In genomic region chr4:184011810-184012209, GRCh38 we compare ENCODE assay signal across 18 cellular contexts.
DNase-seq lines count a peak whose midpoint lies in the region; ATAC-seq and TF ChIP-seq lines count a peak whose summit lies in the region.
"Had no signal": no experiment of that assay in that cellular context is flagged by ENCODE, and none has a peak within 500 bp of the region (broad histone marks: within the 10 kb centered on the region; RNA-seq: fewer than 3 reads in every experiment).

No MANE protein-coding gene starts in this region.

- H3K4me3 Mint-ChIP-seq in mesothelial cell of epicardium (no peak overlapping the region), Calu3 (ENCODE audit: low read depth, unreplicated experiment) (no peak overlapping the region)
- H3K4me3 Mint-ChIP-seq: CD8-positive, alpha-beta memory T cell had no signal

- intact Hi-C loops in Calu3 (cut with micrococcal nuclease; ENCODE audit: unreplicated experiment) = no loop called here

- peaks cover 48% of the 10 kb centered on the region for H3K36me3 Mint-ChIP-seq in mesothelial cell of epicardium
- H3K36me3 Mint-ChIP-seq in Calu3 (ENCODE audit: insufficient read depth, unreplicated experiment) = no peaks in the 10 kb centered on the region
- H3K36me3 Mint-ChIP-seq: CD8-positive, alpha-beta memory T cell had no signal

- WGBS in upper lobe of left lung, 2 donors = 36 to 40% methylated on average over 2 of the region's 2 CpGs

- H3K9me3 ChIP-seq in Loucy (ENCODE audit: insufficient read depth, low read depth, low read length) (no peaks in the 10 kb centered on the region), upper lobe of left lung (no peaks in the 10 kb centered on the region)
- H3K9me3 ChIP-seq: SJSA1 had no signal

- no peak overlapping the region for H3K4me3 ChIP-seq in Loucy (ENCODE audit: low read length, poor library complexity, severe bottlenecking)
- no peak overlapping the region for H3K4me3 ChIP-seq in upper lobe of left lung
- H3K4me3 ChIP-seq: PC-9, SJSA1 had no signal

- H3K9ac ChIP-seq in Loucy (ENCODE audit: low read depth, low read length, poor library complexity, severe bottlenecking) = no peak overlapping the region

- ATAC-seq in upper lobe of left lung (ENCODE audit: low FRiP score in 2 of 2) = no peak

- TF ChIP-seq CTCF in Loucy (conservative IDR thresholded peaks at IDR 0.05; ENCODE audit: low read length) = no peak
- no peak for TF ChIP-seq CTCF in VCaP (conservative IDR thresholded peaks at IDR 0.05)
- no peak for TF ChIP-seq CTCF in mesothelial cell of epicardium (IDR thresholded peaks at IDR 0.05; ENCODE audit: unreplicated experiment)
- no peak for TF ChIP-seq CTCF in Calu3 (IDR thresholded peaks at IDR 0.05; ENCODE audit: unreplicated experiment)
- no peak for TF ChIP-seq CTCF in upper lobe of left lung (IDR thresholded peaks at IDR 0.05)

- CTCF ChIA-PET in Calu3 (lab: Charles Lee) = no interaction called here

- no peaks in the 10 kb centered on the region for H3K79me2 ChIP-seq in Loucy (ENCODE audit: insufficient read depth, low read length)

- 0 out of 2 replicates have a peak overlapping the region, but pooled peaks have one; percentile 13 for H2AFZ ChIP-seq in Loucy (ENCODE audit: low read length)
- H2AFZ ChIP-seq: PC-9 had no signal

- H3K27ac ChIP-seq in VCaP (peak overlapping the region; percentile 89), upper lobe of left lung (no peak overlapping the region)
- H3K27ac ChIP-seq: PC-9, RWPE1, SJSA1 had no signal

- no peaks in the 10 kb centered on the region for H3F3A ChIP-seq in Loucy (ENCODE audit: low read depth)

- no peak overlapping the region for H3K4me2 ChIP-seq in Loucy (ENCODE audit: low read depth, low read length, poor library complexity, severe bottlenecking)
- H3K4me2 ChIP-seq: PC-9 had no signal

- TF ChIP-seq POLR2A in upper lobe of left lung (IDR thresholded peaks at IDR 0.05) = no peak

- no peaks in the 10 kb centered on the region for H3K27me3 ChIP-seq in Loucy (ENCODE audit: insufficient read depth, low read length, poor library complexity, severe bottlenecking)
- H3K27me3 ChIP-seq in upper lobe of left lung = no peaks in the 10 kb centered on the region
- H3K27me3 ChIP-seq: SJSA1 had no signal

- peak overlapping the region; percentile 88 for H3K27ac Mint-ChIP-seq in mesothelial cell of epicardium
- H3K27ac Mint-ChIP-seq in Calu3 (ENCODE audit: unreplicated experiment) = no peak overlapping the region
- H3K27ac Mint-ChIP-seq: CD8-positive, alpha-beta memory T cell had no signal

- H3K4me1 Mint-ChIP-seq in mesothelial cell of epicardium = peaks cover 52% of the 10 kb centered on the region
- no peaks in the 10 kb centered on the region for H3K4me1 Mint-ChIP-seq in Calu3 (ENCODE audit: low read depth, unreplicated experiment)
- H3K4me1 Mint-ChIP-seq: CD8-positive, alpha-beta memory T cell had no signal

- no peaks in the 10 kb centered on the region for H4K20me1 ChIP-seq in Loucy (ENCODE audit: insufficient read depth, low read length, poor library complexity, severe bottlenecking)

- H3K36me3 ChIP-seq in Loucy (ENCODE audit: insufficient read depth, low read length) = no peaks in the 10 kb centered on the region
- H3K36me3 ChIP-seq in upper lobe of left lung = peaks cover 0 to 19% (median 2%) of the 10 kb centered on the region in 4 donors
- H3K36me3 ChIP-seq: SJSA1 had no signal

- no TSS peak for BruUV-seq in Calu3 (replicated peaks; lab: Mats Ljungman, UMichigan)

- DNase-seq in GDM1 (lab: John Stamatoyannopoulos, UW) (peak; percentile 22), mesothelial cell of epicardium (ENCODE audit: low spot score in 2 of 2, unreplicated experiment in 2 of 2) (no peak), Calu3 (no peak), kidney tubule cell (ENCODE audit: low spot score) (no peak), upper lobe of left lung (no peak)
- DNase-seq: C1 segment of cervical spinal cord; CD8-positive, alpha-beta memory T cell; DMS79; NCI-H1092 treated with DMSO at 0.1 percent for 48 hours; NCI-H2081 treated with DMSO at 0.1 percent for 48 hours; NCI-H446 treated with DMSO at 0.1 percent for 48 hours; NK-92 treated with Interleukin-12 subunit alpha and Interleukin-12 subunit beta, amount 100 ng/mL, for 24 hours; PC-9; SW 1271 had no signal

- no peaks in the 10 kb centered on the region for H3K27me3 Mint-ChIP-seq in mesothelial cell of epicardium (ENCODE audit: low read depth)
- no peaks in the 10 kb centered on the region for H3K27me3 Mint-ChIP-seq in Calu3 (ENCODE audit: unreplicated experiment)

- TF ChIP-seq EP300 in upper lobe of left lung (IDR thresholded peaks at IDR 0.05) = no peak

- H3K9me3 Mint-ChIP-seq in mesothelial cell of epicardium (no peaks in the 10 kb centered on the region), Calu3 (ENCODE audit: low read depth, unreplicated experiment) (no peaks in the 10 kb centered on the region)

- H3K9me2 ChIP-seq in Loucy (replicated peaks; ENCODE audit: low read depth, low read length) = no peaks in the 10 kb centered on the region

- H3K4me1 ChIP-seq in Loucy (ENCODE audit: insufficient read depth, low read length, poor library complexity, severe bottlenecking) (peaks cover 17% of the 10 kb centered on the region), upper lobe of left lung (peaks cover 0 to 3% (median 0%) of the 10 kb centered on the region in 4 donors)
- H3K4me1 ChIP-seq: SJSA1 had no signal
